In the genomic region with DNA sequence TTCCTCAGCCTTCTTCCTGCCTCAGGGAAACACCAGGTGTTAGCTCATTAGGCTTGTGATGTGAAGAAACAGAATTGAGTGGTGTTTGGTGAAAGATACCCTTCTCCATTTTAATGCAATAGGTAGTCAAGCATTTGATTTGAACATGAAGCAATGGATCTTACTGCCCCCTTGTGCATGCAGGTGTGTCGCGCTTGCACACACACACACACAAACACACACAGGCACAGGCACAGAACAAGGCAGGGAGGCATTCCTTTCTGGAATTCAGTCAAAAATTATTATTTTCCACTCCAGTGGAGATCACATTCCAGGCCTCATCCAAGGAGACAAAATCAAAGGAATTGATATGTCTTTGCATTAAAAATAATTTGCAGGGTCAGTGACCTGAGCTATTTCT, we compare ENCODE assay signal across 18 cellular contexts.
A peak's percentile ranks its signal among the peaks of the same experiment; 100 is the strongest.
DNase-seq lines count a peak whose midpoint lies in the region; ATAC-seq and TF ChIP-seq lines count a peak whose summit lies in the region.
"Had no signal": no experiment of that assay in that cellular context is flagged by ENCODE, and none has a peak within 500 bp of the region (broad histone marks: within the 10 kb centered on the region; RNA-seq: fewer than 3 reads in every experiment).

No MANE protein-coding gene starts in this region.

- TF ChIP-seq RAD21 in IMR-90 (IDR thresholded peaks at IDR 0.05; ENCODE audit: low read length) = no peak

- H3K14ac ChIP-seq in IMR-90 (replicated peaks; ENCODE audit: low read depth, low read length) = 0 out of 2 replicates have a peak overlapping the region, but pooled peaks have one; percentile 37

- no peaks in the 10 kb centered on the region for H3K79me1 ChIP-seq in IMR-90 (ENCODE audit: low read depth in 1 of 2, low read length in 2 of 2)

- H3K4me1 ChIP-seq in IMR-90 (ENCODE audit: control insufficient read depth, insufficient read depth, low read length) = peaks cover 1% of the 10 kb centered on the region; the same call in 1 of the 2 replicates

- H3K4me3 ChIP-seq in IMR-90 (ENCODE audit: insufficient read depth, low read depth, low read length) (no peak overlapping the region), kidney epithelial cell (ENCODE audit: low read depth, low read length) (no peak overlapping the region)
- H3K4me3 ChIP-seq: thoracic aorta had no signal

- no peak overlapping the region for H2BK120ac ChIP-seq in IMR-90 (ENCODE audit: low read depth, low read length)

- H3K27me3 ChIP-seq in IMR-90 (ENCODE audit: control insufficient read depth, insufficient read depth, low read length) (no peaks in the 10 kb centered on the region), kidney epithelial cell (ENCODE audit: control insufficient read depth, insufficient read depth, low read length) (no peaks in the 10 kb centered on the region)

- H4K20me1 ChIP-seq in IMR-90 (ENCODE audit: insufficient read depth, low read length) = no peaks in the 10 kb centered on the region

- H3K9me3 ChIP-seq in IMR-90 (ENCODE audit: control insufficient read depth, insufficient read depth, low read length) = no peaks in the 10 kb centered on the region
- H3K9me3 ChIP-seq: thoracic aorta had no signal

- H3K36me3 ChIP-seq in IMR-90 (ENCODE audit: control insufficient read depth, insufficient read depth, low read length) (no peaks in the 10 kb centered on the region), kidney epithelial cell (ENCODE audit: control insufficient read depth, insufficient read depth, low read length) (no peaks in the 10 kb centered on the region)
- H3K36me3 ChIP-seq: thoracic aorta had no signal

- BruUV-seq in IMR-90 (replicated peaks; lab: Mats Ljungman, UMichigan) = no TSS peak

- no peak overlapping the region for H2BK5ac ChIP-seq in IMR-90 (ENCODE audit: low read depth, low read length, poor library complexity, severe bottlenecking)

- no peak overlapping the region for H3K23ac ChIP-seq in IMR-90 (ENCODE audit: low read depth, low read length)

- no peak overlapping the region for H2BK20ac ChIP-seq in IMR-90 (ENCODE audit: low read depth, low read length)

- ATAC-seq in IMR-90 (ENCODE audit: low read depth) (no peak), GM18861 (IDR thresholded peaks at IDR 0.05; ENCODE audit: unreplicated experiment) (no peak), GM18868 (IDR thresholded peaks at IDR 0.05; ENCODE audit: unreplicated experiment) (no peak)
- ATAC-seq: activated naive CD4-positive, alpha-beta T cell treated with anti-CD3 and anti-CD28 coated beads, Interleukin-2, amount 50 U/mL, for 72 hours; naive thymus-derived CD4-positive, alpha-beta T cell; right cardiac atrium; T-helper 17 cell had no signal

- H3K4me2 ChIP-seq in IMR-90 (ENCODE audit: low read depth, low read length) = no peak overlapping the region

- no peak overlapping the region for H2BK15ac ChIP-seq in IMR-90 (ENCODE audit: low read depth, low read length)

- no peak overlapping the region for H3K27ac ChIP-seq in IMR-90 (ENCODE audit: insufficient read depth, low read length)
- H3K27ac ChIP-seq: thoracic aorta had no signal

- H4K5ac ChIP-seq in IMR-90 (ENCODE audit: low read depth, low read length) = no peak overlapping the region

- TF ChIP-seq CTCF in IMR-90 (conservative IDR thresholded peaks at IDR 0.05; ENCODE audit: low read depth, low read length) (no peak), kidney epithelial cell (IDR thresholded peaks at IDR 0.05; ENCODE audit: insufficient read depth, low read length, poor library complexity, severe bottlenecking) (peak; percentile 13)

- no peak overlapping the region for H2AK5ac ChIP-seq in IMR-90 (ENCODE audit: low read depth, low read length)

- dilution Hi-C loops in IMR-90 (cut with HindIII; ENCODE audit: low sequenced_read_pairs, unreplicated experiment) = no loop called here

- H4K91ac ChIP-seq in IMR-90 (ENCODE audit: insufficient read depth, low read depth, low read length) = no peak overlapping the region

- H3K56ac ChIP-seq in IMR-90 (ENCODE audit: extremely low read depth, insufficient read depth, low read length) = no peak overlapping the region

- WGBS in IMR-90 (ENCODE audit: extremely low coverage in 2 of 2, insufficient read length in 1 of 2), 2 experiments = no CpG with 5 or more reads among the region's 2 CpGs

- no peak overlapping the region for H4K8ac ChIP-seq in IMR-90 (ENCODE audit: low read depth in 2 of 2, low read length in 2 of 2)

- CTCF ChIA-PET in IMR-90 (lab: Yijun Ruan, JAX) = interaction anchor here (0.6 kb wide), 1 partner anchor 18 kb away, joined by 3 read pairs; no protein-coding TSS in a partner anchor

- H3K18ac ChIP-seq in IMR-90 (ENCODE audit: low read depth, low read length) = no peak overlapping the region

- intact Hi-C loops in IMR-90 (cut with micrococcal nuclease) = loop anchor here (5.0 kb wide), 1 partner anchor 102 kb away; no protein-coding TSS in a partner anchor

- no peak overlapping the region for H2AFZ ChIP-seq in IMR-90 (replicated peaks; ENCODE audit: low read length, poor library complexity)

- POLR2A ChIA-PET in IMR-90 (lab: Charles Lee; ENCODE audit: unreplicated experiment) = no interaction called here

- H3K9ac ChIP-seq in IMR-90 (ENCODE audit: low read depth, low read length) = no peak overlapping the region

- in situ Hi-C loops in IMR-90 (cut with MboI; ENCODE audit: low sequenced_read_pairs) = no loop called here

- DNase-seq in DMS53 (lab: John Stamatoyannopoulos, UW) (peak; percentile 43), IMR-90 (no peak), UCSD-AML1 (lab: John Stamatoyannopoulos, UW; ENCODE audit: unreplicated experiment) (peak; percentile 10), kidney epithelial cell (ENCODE audit: low read depth) (no peak), HuH-7 (ENCODE audit: low spot score) (no peak), NCI-H345 (lab: John Stamatoyannopoulos, UW) (no peak)
- DNase-seq: activated T-cell treated with anti-CD3 and anti-CD28 coated beads for 4 hours; C1 segment of cervical spinal cord; naive thymus-derived CD4-positive, alpha-beta T cell; NCI-H1092 treated with DMSO at 0.1 percent for 48 hours; NCI-H2227 treated with DMSO at 0.1 percent for 48 hours; right cardiac atrium; stimulated activated CD4-positive, alpha-beta T cell treated with anti-CD3 and anti-CD28 coated beads, Interleukin-2, amount 100 ng/mL, for 24 hours; T-helper 17 cell had no signal

- no peaks in the 10 kb centered on the region; the same call in 1 of the 2 replicates for H3K9me1 ChIP-seq in IMR-90 (ENCODE audit: insufficient read depth, low read length)

- H3K4ac ChIP-seq in IMR-90 (ENCODE audit: low read depth, low read length) = peak overlapping the region; percentile 21

- no peak for TF ChIP-seq POLR2A in IMR-90 (IDR thresholded peaks at IDR 0.05; ENCODE audit: low read depth, low read length)

- no peak overlapping the region for H2AK9ac ChIP-seq in IMR-90 (replicated peaks; ENCODE audit: low read depth, low read length, poor library complexity)

TF ChIP-seq in IMR-90, 13 proteins besides CTCF, POLR2A, EP300 and RAD21:
- TF ChIP-seq, protein P1, sequence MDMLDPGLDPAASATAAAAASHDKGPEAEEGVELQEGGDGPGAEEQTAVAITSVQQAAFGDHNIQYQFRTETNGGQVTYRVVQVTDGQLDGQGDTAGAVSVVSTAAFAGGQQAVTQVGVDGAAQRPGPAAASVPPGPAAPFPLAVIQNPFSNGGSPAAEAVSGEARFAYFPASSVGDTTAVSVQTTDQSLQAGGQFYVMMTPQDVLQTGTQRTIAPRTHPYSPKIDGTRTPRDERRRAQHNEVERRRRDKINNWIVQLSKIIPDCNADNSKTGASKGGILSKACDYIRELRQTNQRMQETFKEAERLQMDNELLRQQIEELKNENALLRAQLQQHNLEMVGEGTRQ (IDR thresholded peaks at IDR 0.05; ENCODE audit: low read depth, low read length) = no peak
- no peak for TF ChIP-seq MAZ (IDR thresholded peaks at IDR 0.05; ENCODE audit: borderline replicate concordance, low read depth, low read length)
- TF ChIP-seq NFE2L2 (IDR thresholded peaks at IDR 0.05; ENCODE audit: low read depth, low read length) = no peak
- no peak for TF ChIP-seq SMC3 (IDR thresholded peaks at IDR 0.05; ENCODE audit: low read depth, low read length)
- no peak for TF ChIP-seq RFX5 (IDR thresholded peaks at IDR 0.05; ENCODE audit: low read depth, low read length)
- no peak for TF ChIP-seq MAFK (IDR thresholded peaks at IDR 0.05; ENCODE audit: low read depth, low read length)
- no peak for TF ChIP-seq CHD1 (IDR thresholded peaks at IDR 0.05; ENCODE audit: low read depth, low read length)
- TF ChIP-seq, protein P2, sequence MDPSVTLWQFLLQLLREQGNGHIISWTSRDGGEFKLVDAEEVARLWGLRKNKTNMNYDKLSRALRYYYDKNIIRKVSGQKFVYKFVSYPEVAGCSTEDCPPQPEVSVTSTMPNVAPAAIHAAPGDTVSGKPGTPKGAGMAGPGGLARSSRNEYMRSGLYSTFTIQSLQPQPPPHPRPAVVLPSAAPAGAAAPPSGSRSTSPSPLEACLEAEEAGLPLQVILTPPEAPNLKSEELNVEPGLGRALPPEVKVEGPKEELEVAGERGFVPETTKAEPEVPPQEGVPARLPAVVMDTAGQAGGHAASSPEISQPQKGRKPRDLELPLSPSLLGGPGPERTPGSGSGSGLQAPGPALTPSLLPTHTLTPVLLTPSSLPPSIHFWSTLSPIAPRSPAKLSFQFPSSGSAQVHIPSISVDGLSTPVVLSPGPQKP (IDR thresholded peaks at IDR 0.05; ENCODE audit: borderline replicate concordance, low read depth, low read length) = no peak
- TF ChIP-seq BHLHE40 (IDR thresholded peaks at IDR 0.05; ENCODE audit: low read depth, low read length) = no peak
- TF ChIP-seq CEBPB (IDR thresholded peaks at IDR 0.05; ENCODE audit: low read depth, low read length) = no peak
- no peak for TF ChIP-seq FOS (IDR thresholded peaks at IDR 0.05; ENCODE audit: low read depth, low read length)
- no peak for TF ChIP-seq MXI1 (IDR thresholded peaks at IDR 0.05; ENCODE audit: borderline replicate concordance, low read depth, low read length)
- no peak for TF ChIP-seq RCOR1 (IDR thresholded peaks at IDR 0.05; ENCODE audit: insufficient replicate concordance, low read length)

Comparison
In these comparisons a context has a peak if more than half of its experiments do, and no peak if none do; other contexts are left out.
1. DNase-seq: peak in DMS53 (single experiment) and UCSD-AML1 (single experiment); none in IMR-90 (single experiment), kidney epithelial cell (single experiment), HuH-7 (single experiment) and NCI-H345 (single experiment).